21 cellular contexts compared by ENCODE assay signal in the genomic region with DNA sequence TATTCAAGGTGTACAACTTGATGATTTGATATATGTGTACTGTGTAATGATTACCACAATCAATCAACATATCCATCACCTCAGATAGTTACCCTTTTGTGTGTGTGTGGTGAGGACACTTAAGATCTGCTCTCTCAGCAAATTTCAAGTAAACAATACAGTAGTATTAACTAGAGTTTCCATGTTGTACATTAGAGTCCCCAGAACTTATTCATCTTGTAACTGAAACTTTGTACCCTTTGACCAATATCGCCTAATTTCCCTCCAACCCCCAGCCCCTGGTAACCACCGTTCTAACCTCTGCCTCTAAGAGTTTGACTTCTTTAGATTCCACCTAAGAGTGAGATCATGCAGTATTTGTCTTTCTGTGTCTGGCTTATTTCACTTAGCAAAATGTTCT. TPM values are rescaled to one million over a fixed set of nuclear protein-coding genes. Genes with fewer than 3 reads are reported as not detected.
A peak's percentile ranks its signal among the peaks of the same experiment; 100 is the strongest.
DNase-seq lines count a peak whose midpoint lies in the region; ATAC-seq, FAIRE-seq and TF ChIP-seq lines count a peak whose summit lies in the region.
"Had no signal": no experiment of that assay in that cellular context is flagged by ENCODE, and none has a peak within 500 bp of the region (broad histone marks: within the 10 kb centered on the region; RNA-seq: fewer than 3 reads in every experiment).

No MANE protein-coding gene starts in this region.

- in situ Hi-C loops in K562 (cut with MboI): no loop called here

- FAIRE-seq in K562 (lab: Jason Lieb, UNC): no peak

- intact Hi-C loops in K562 (cut with micrococcal nuclease) (loop anchor here (10.0 kb wide), 1 partner anchor 157 kb away; no protein-coding TSS in a partner anchor), sciatic nerve (cut with DNase I) (no loop called here)

- no peak overlapping the region for H2AFZ ChIP-seq in K562 (ENCODE audit: low read depth, low read length)
- H2AFZ ChIP-seq: parathyroid adenoma had no signal

- H3K79me2 ChIP-seq in K562 (ENCODE audit: control insufficient read depth, insufficient read depth, low read length): no peaks in the 10 kb centered on the region
- H3K79me2 ChIP-seq: parathyroid adenoma had no signal

- no peak overlapping the region for H3K4me2 ChIP-seq in K562 (ENCODE audit: insufficient read depth, low read length)

- no peaks in the 10 kb centered on the region for H3K9me3 ChIP-seq in K562 (replicated peaks; ENCODE audit: control insufficient read depth, insufficient read depth, low read depth, low read length)
- H3K9me3 ChIP-seq: suprapubic skin had no signal

- ATAC-seq in GM18861 (IDR thresholded peaks at IDR 0.05; ENCODE audit: unreplicated experiment) (peak; percentile 87), GM21717 (IDR thresholded peaks at IDR 0.05; ENCODE audit: unreplicated experiment) (peak; percentile 81), HG03135 (IDR thresholded peaks at IDR 0.05; ENCODE audit: unreplicated experiment) (peak; percentile 80), K562 (no peak), sciatic nerve (no peak)
- ATAC-seq: naive thymus-derived CD8-positive, alpha-beta T cell had no signal

- H3K27me3 ChIP-seq in K562 (ENCODE audit: control insufficient read depth in 2 of 2, insufficient read depth in 2 of 2, low read length in 2 of 2): no peaks in the 10 kb centered on the region
- H3K27me3 ChIP-seq: suprapubic skin had no signal

- WGBS in K562 (ENCODE audit: insufficient coverage, low coverage, missing lambda C conversion rate): 75% methylated on average over 2 of the region's 2 CpGs

- H3K9me1 ChIP-seq in K562 (ENCODE audit: control insufficient read depth, insufficient read depth, low read length): no peaks in the 10 kb centered on the region

- BruUV-seq in K562 (replicated peaks; lab: Mats Ljungman, UMichigan): no TSS peak

- TF ChIP-seq RAD21 in K562 (CRISPR knock-in tag; conservative IDR thresholded peaks at IDR 0.05 in 1 of 2, IDR thresholded peaks at IDR 0.05 in 1 of 2): no peak

- H3K4me1 ChIP-seq in K562 (replicated peaks in 1 of 2; ENCODE audit: control insufficient read depth in 2 of 2, insufficient read depth in 2 of 2, low read length in 2 of 2): peaks cover 0 to 8% of the 10 kb centered on the region in 2 experiments; a peak in 3 of 5 replicates
- H3K4me1 ChIP-seq: parathyroid adenoma, suprapubic skin had no signal

- H4K20me1 ChIP-seq in K562 (replicated peaks; ENCODE audit: control insufficient read depth, insufficient read depth, low read length): no peaks in the 10 kb centered on the region

- no peak for TF ChIP-seq CTCF in K562 (IDR thresholded peaks at IDR 0.05 in 2 of 3, conservative IDR thresholded peaks at IDR 0.05 in 1 of 3; ENCODE audit: insufficient read depth in 2 of 3, low read depth in 1 of 3, low read length in 3 of 3)

- H3K9ac ChIP-seq in K562 (ENCODE audit: insufficient read depth in 1 of 2, low read depth in 2 of 2, low read length in 2 of 2): no peak overlapping the region
- H3K9ac ChIP-seq: parathyroid adenoma had no signal

- no peak for TF ChIP-seq EP300 in K562 (IDR thresholded peaks at IDR 0.05; ENCODE audit: low read length)

- TF ChIP-seq POLR2A in K562 (conservative IDR thresholded peaks at IDR 0.05): no peak

- CTCF ChIA-PET in K562 (lab: Yijun Ruan, JAX; ENCODE audit: low intra/inter-chr PET ratio): no interaction called here

- POLR2A ChIA-PET in K562 (lab: Yijun Ruan, JAX): interaction anchor here (1.2 kb wide), 1 partner anchor 9 kb away, joined by 4 read pairs; no protein-coding TSS in a partner anchor

- H3K27ac ChIP-seq in K562 (ENCODE audit: extremely low read depth, low read depth, low read length): no peak overlapping the region
- H3K27ac ChIP-seq: HL-60, parathyroid adenoma, suprapubic skin had no signal

- no peak overlapping the region for H3K4me3 ChIP-seq in K562
- H3K4me3 ChIP-seq: suprapubic skin had no signal

- DNase-seq in K562 (ENCODE audit: extremely low read depth in 1 of 4, low spot score in 3 of 4) (no peak), sciatic nerve (ENCODE audit: low spot score) (no peak), epidermal melanocyte (ENCODE audit: insufficient read length, low spot score) (no peak), NCI-H2171 (lab: John Stamatoyannopoulos, UW) (no peak)
- DNase-seq: activated CD4-positive, CD25-positive, alpha-beta regulatory T cell treated with anti-CD3 and anti-CD28 coated beads, Interleukin-2, amount 50 U/mL, for 72 hours; effector memory CD4-positive, alpha-beta T cell; EL; islet precursor cell; KG1; mammary epithelial cell; naive thymus-derived CD8-positive, alpha-beta T cell; NCI-H1105; NCI-H774; stimulated activated CD4-positive, alpha-beta T cell treated with anti-CD3 and anti-CD28 coated beads, Interleukin-2, amount 100 ng/mL, for 48 hours; T-helper 9 cell had no signal

- H3K36me3 ChIP-seq in K562 (ENCODE audit: control insufficient read depth, insufficient read depth, low read length): no peaks in the 10 kb centered on the region
- H3K36me3 ChIP-seq: suprapubic skin had no signal

TF ChIP-seq in K562, 482 proteins besides CTCF, POLR2A, EP300 and RAD21:
- no peak for TF ChIP-seq CBX2 (IDR thresholded peaks at IDR 0.05; ENCODE audit: insufficient read depth, low read length, poor library complexity, severe bottlenecking)
- TF ChIP-seq MAFG (tag; conservative IDR thresholded peaks at IDR 0.05): peak; percentile 31; the same call in 1 of the 2 replicates
- 0 out of 2 replicates have a peak, but pooled peaks have one; percentile 13 for TF ChIP-seq MAFF (IDR thresholded peaks at IDR 0.05; ENCODE audit: low read length)
- no peak for TF ChIP-seq RBM39 (optimal IDR thresholded peaks at IDR 0.05; ENCODE audit: low read depth, low read length)
- no peak for TF ChIP-seq SNIP1 (IDR thresholded peaks at IDR 0.05; ENCODE audit: low read depth)
- no peak for TF ChIP-seq SRSF1 (IDR thresholded peaks at IDR 0.05; ENCODE audit: low read depth, low read length)
- no peak for TF ChIP-seq SMAD4 (CRISPR knock-in tag; conservative IDR thresholded peaks at IDR 0.05)
- TF ChIP-seq ZNF586 (CRISPR knock-in tag; conservative IDR thresholded peaks at IDR 0.05): no peak
- peak; percentile 82 for TF ChIP-seq ZNF316 (IDR thresholded peaks at IDR 0.05)
- peak; percentile 65 for TF ChIP-seq C11orf30 (IDR thresholded peaks at IDR 0.05; ENCODE audit: low read depth)

RNA-seq across cellular contexts. Expression of gene ADCK1, which starts 12.1 kb away (rescaled TPM):
- 17.5 and 26.5 TPM in 2 replicates for total RNA-seq in K562 (2011; cell fraction: chromatin; rRNA removed; ENCODE audit: low replicate concordance)
- 14.8 and 18.3 TPM in 2 replicates for total RNA-seq in K562 (2011; cell fraction: nucleolus; rRNA removed)
- total RNA-seq in K562 (2011; cell fraction: nucleoplasm; rRNA removed): 14.0 and 17.7 TPM in 2 replicates
- total RNA-seq in K562 (2014; rRNA removed): 2.8 and 2.9 TPM in 2 replicates
- 3.5 and 4.1 TPM in 2 replicates for total RNA-seq in K562 (2014; rRNA removed; fragmentation: Illumina TruSeq; extraction: Trizol)
- total RNA-seq in K562 (2015; rRNA removed; fragmentation: Illumina TruSeq; extraction: Trizol): 4.0 and 4.8 TPM in 2 replicates
- total RNA-seq in K562 (2021): 6.4 and 7.1 TPM in 2 replicates
- 6.9 and 8.8 TPM in 2 replicates for polyA plus RNA-seq in K562 (2011; rRNA removed)
- polyA plus RNA-seq in K562 (2011; cell fraction: cytosol; rRNA removed): 12.5 and 14.5 TPM in 2 replicates
- 17.3 and 23.9 TPM in 2 replicates for polyA plus RNA-seq in K562 (2011; cell fraction: nucleus; rRNA removed)
- polyA plus RNA-seq in K562 (2012): 8.0 and 9.5 TPM in 2 replicates
- 8.9 and 9.3 TPM in 2 replicates for polyA plus RNA-seq in K562 (2014; fragmentation: Illumina TruSeq; extraction: Trizol)
- polyA plus RNA-seq in K562 (2014; fragmentation: Nextera tagmentation; extraction: Ambion mirVana): 1 to 10 TPM; 3.6 to 4.3 TPM
- 4.5 and 8.1 TPM in 2 replicates for polyA plus RNA-seq in K562 (2014; rRNA removed)
- 5.0 and 6.9 TPM in 2 replicates for polyA minus RNA-seq in K562 (2011; rRNA and poly(A)+ RNA removed)
- 7.6 and 7.8 TPM in 2 replicates for polyA minus RNA-seq in K562 (2011; cell fraction: cytosol; rRNA and poly(A)+ RNA removed)
- polyA minus RNA-seq in K562 (2011; cell fraction: nucleus; rRNA and poly(A)+ RNA removed): 7.7 and 9.2 TPM in 2 replicates
- total RNA-seq in sciatic nerve: 8.2 TPM

RNA-seq across cellular contexts. Expression of gene SNW1, which starts 51.1 kb away (rescaled TPM):
- total RNA-seq in K562 (2011; cell fraction: chromatin; rRNA removed; ENCODE audit: low replicate concordance): 36.2 and 47.0 TPM in 2 replicates
- 17.5 and 20.7 TPM in 2 replicates for total RNA-seq in K562 (2011; cell fraction: nucleolus; rRNA removed)
- total RNA-seq in K562 (2011; cell fraction: nucleoplasm; rRNA removed): 15.8 and 16.1 TPM in 2 replicates
- total RNA-seq in K562 (2014; rRNA removed): 76.0 and 97.4 TPM in 2 replicates
- total RNA-seq in K562 (2014; rRNA removed; fragmentation: Illumina TruSeq; extraction: Trizol): 121 and 133 TPM in 2 replicates
- total RNA-seq in K562 (2015; rRNA removed; fragmentation: Illumina TruSeq; extraction: Trizol): 98.2 and 101 TPM in 2 replicates
- 81.3 and 92.3 TPM in 2 replicates for total RNA-seq in K562 (2021)
- 40.8 and 64.4 TPM in 2 replicates for polyA plus RNA-seq in K562 (2011; rRNA removed)
- 15.3 and 19.5 TPM in 2 replicates for polyA plus RNA-seq in K562 (2011; cell fraction: cytosol; rRNA removed)
- 20.1 and 27.2 TPM in 2 replicates for polyA plus RNA-seq in K562 (2011; cell fraction: nucleus; rRNA removed)
- polyA plus RNA-seq in K562 (2012): 68.5 and 92.6 TPM in 2 replicates
- polyA plus RNA-seq in K562 (2014; fragmentation: Illumina TruSeq; extraction: Trizol): 83.1 and 111 TPM in 2 replicates
- polyA plus RNA-seq in K562 (2014; fragmentation: Nextera tagmentation; extraction: Ambion mirVana): 100 to 1,000 TPM in 1 of 2 experiments, 10 to 100 TPM in 1; 79.0 to 143 TPM
- polyA plus RNA-seq in K562 (2014; rRNA removed): 93.1 and 103 TPM in 2 replicates
- polyA minus RNA-seq in K562 (2011; rRNA and poly(A)+ RNA removed): 54.0 and 69.0 TPM in 2 replicates
- polyA minus RNA-seq in K562 (2011; cell fraction: cytosol; rRNA and poly(A)+ RNA removed): 19.7 and 20.8 TPM in 2 replicates
- polyA minus RNA-seq in K562 (2011; cell fraction: nucleus; rRNA and poly(A)+ RNA removed): 12.4 and 17.1 TPM in 2 replicates
- 69.3 TPM for total RNA-seq in sciatic nerve

Comparison
In these comparisons a context has a peak if more than half of its experiments do, and no peak if none do; other contexts are left out.
1. ATAC-seq: peak in GM18861 (single experiment), GM21717 (single experiment) and HG03135 (single experiment); none in K562 (single experiment) and sciatic nerve (single experiment).